22 cellular contexts compared by ENCODE assay signal in genomic region chr6:169081264-169081663, GRCh38.
"Had no signal": no experiment of that assay in that cellular context is flagged by ENCODE, and none has a peak within 500 bp of the region (broad histone marks: within the 10 kb centered on the region; RNA-seq: fewer than 3 reads in every experiment).

No MANE protein-coding gene starts in this region.

- H3K4me3 Mint-ChIP-seq: IgD-negative memory B cell had no signal

- FAIRE-seq: RCC 7860 had no signal

- H3K4me2 ChIP-seq: SK-N-SH had no signal

- H3K27ac Mint-ChIP-seq: IgD-negative memory B cell had no signal

- H3K9ac ChIP-seq: SK-N-SH had no signal

- H3K4me1 Mint-ChIP-seq: IgD-negative memory B cell had no signal

- H3K9me3 ChIP-seq: SK-N-SH had no signal

- H3K36me3 Mint-ChIP-seq: IgD-negative memory B cell had no signal

- DNase-seq: KBM-7, MV-4-11, NCI-H1048, NCI-H1105, NCI-H1417, NCI-H1436 treated with DMSO at 0.1 percent for 48 hours, NCI-H1694, NCI-H187 treated with DMSO at 0.1 percent for 48 hours, NCI-H2081, NCI-H2107, NCI-H2227 treated with DMSO at 0.1 percent for 48 hours, NCI-H524, NCI-H526 treated with DMSO at 0.1 percent for 48 hours, NCI-H748 treated with DMSO at 0.1 percent for 48 hours, Right ventricle myocardium superior, RPMI8226, SIG-M5, SK-N-SH, SW 1271, T-helper 1 cell had no signal
